ENCODE assay signal across 25 cellular contexts in genomic region chr17:28485049-28485448, GRCh38. TPM values are rescaled to one million over a fixed set of nuclear protein-coding genes. Genes with fewer than 3 reads are reported as not detected.
DNase-seq lines count a peak whose midpoint lies in the region; ATAC-seq, FAIRE-seq and TF ChIP-seq lines count a peak whose summit lies in the region.
"Had no signal": no experiment of that assay in that cellular context is flagged by ENCODE, and none has a peak within 500 bp of the region (broad histone marks: within the 10 kb centered on the region; RNA-seq: fewer than 3 reads in every experiment).

No MANE protein-coding gene starts in this region.

- no peaks in the 10 kb centered on the region for H3K36me3 ChIP-seq in BLaER1 treated with 17β-estradiol and CSF1 and Interleukin-3, amounts not matched to agents 10 nM and 100 nM
- no peaks in the 10 kb centered on the region for H3K36me3 ChIP-seq in GM12878 (ENCODE audit: control insufficient read depth in 2 of 2, insufficient read depth in 2 of 2, low read length in 1 of 2)
- no peaks in the 10 kb centered on the region for H3K36me3 ChIP-seq in HepG2 (replicated peaks in 1 of 2; ENCODE audit: control insufficient read depth in 1 of 2, insufficient read depth in 2 of 2, low read length in 2 of 2)
- no peaks in the 10 kb centered on the region for H3K36me3 ChIP-seq in spleen

- no peaks in the 10 kb centered on the region for H3K27me3 ChIP-seq in BLaER1 treated with 17β-estradiol and CSF1 and Interleukin-3, amounts not matched to agents 10 nM and 100 nM
- H3K27me3 ChIP-seq in GM12878 (replicated peaks in 1 of 2; ENCODE audit: control insufficient read depth in 2 of 2, insufficient read depth in 2 of 2, low read length in 1 of 2) (no peaks in the 10 kb centered on the region), HepG2 (ENCODE audit: control insufficient read depth in 1 of 2, insufficient read depth in 2 of 2, low read length in 2 of 2) (peaks cover 0 to 3% of the 10 kb centered on the region in 2 experiments; a peak in 2 of 5 replicates), spleen (replicated peaks in 1 of 7) (no peaks in the 10 kb centered on the region)

- WGBS in GM12878 (ENCODE audit: insufficient coverage, insufficient replicate concordance, low lambda C conversion rate, missing lambda C conversion rate): 96% methylated on average over 3 of the region's 3 CpGs
- WGBS in HepG2 (ENCODE audit: low lambda C conversion rate): 0% methylated on average over 2 of the region's 3 CpGs
- 79 to 93% (median 86%) methylated on average over 2 to 3 of the region's 3 CpGs for WGBS in spleen, 5 donors

- BruUV-seq in GM12878 (replicated peaks; lab: Mats Ljungman, UMichigan) (no TSS peak), HepG2 (replicated peaks; lab: Mats Ljungman, UMichigan) (no TSS peak)

- peak overlapping the region in 1 of 11 experiments; percentile 7; a peak in 1 of 22 replicates for H3K9ac ChIP-seq in BLaER1 treated with 17β-estradiol and CSF1 and Interleukin-3, amounts not matched to agents 10 nM and 100 nM
- H3K9ac ChIP-seq in GM12878 (ENCODE audit: control insufficient read depth, insufficient read depth, low read length) (no peak overlapping the region), HepG2 (ENCODE audit: insufficient read depth, low read depth, low read length) (no peak overlapping the region)

- TF ChIP-seq RAD21 in GM12878 (IDR thresholded peaks at IDR 0.05; ENCODE audit: insufficient read depth, low read depth, low read length) (no peak), HepG2 (CRISPR knock-in tag; IDR thresholded peaks at IDR 0.05) (no peak)

- H3K27ac ChIP-seq in BLaER1 treated with 17β-estradiol and CSF1 and Interleukin-3, amounts not matched to agents 10 nM and 100 nM: peak overlapping the region in 3 of 11 experiments; percentile 31 to 46 (median 41); a peak in 4 of 22 replicates
- H3K27ac ChIP-seq in GM12878 (ENCODE audit: control insufficient read depth, insufficient read depth) (peak overlapping the region; percentile 43), HepG2 (ENCODE audit: extremely low read length, insufficient read depth, low read length) (no peak overlapping the region), spleen (no peak overlapping the region)
- H3K27ac ChIP-seq: RWPE1 had no signal

- H3K4me1 ChIP-seq in BLaER1 treated with 17β-estradiol and CSF1 and Interleukin-3, amounts not matched to agents 10 nM and 100 nM: peaks cover 27 to 51% (median 34%) of the 10 kb centered on the region in 10 experiments
- peaks cover 25% of the 10 kb centered on the region for H3K4me1 ChIP-seq in GM12878 (ENCODE audit: control insufficient read depth, insufficient read depth, low read length)
- H3K4me1 ChIP-seq in HepG2 (ENCODE audit: insufficient read depth, low read length): peaks cover 77% of the 10 kb centered on the region
- H3K4me1 ChIP-seq in spleen: no peaks in the 10 kb centered on the region

- no peak for TF ChIP-seq CTCF in GM12878 (IDR thresholded peaks at IDR 0.05 in 2 of 3, conservative IDR thresholded peaks at IDR 0.05 in 1 of 3; ENCODE audit: control insufficient read depth in 2 of 3, extremely low read depth in 1 of 3, insufficient read depth in 1 of 3, low read depth in 3 of 3, low read length in 3 of 3)
- TF ChIP-seq CTCF in HepG2 (CRISPR knock-in tag; IDR thresholded peaks at IDR 0.05): no peak
- no peak for TF ChIP-seq CTCF in spleen (IDR thresholded peaks at IDR 0.05 in 8 of 11, conservative IDR thresholded peaks at IDR 0.05 in 3 of 11)

- FAIRE-seq in HTR-8/SVneo (lab: Jason Lieb, UNC): peak; percentile 31
- no peak for FAIRE-seq in GM12878 (lab: Jason Lieb, UNC)
- no peak for FAIRE-seq in HepG2 (lab: Jason Lieb, UNC)
- FAIRE-seq: D721Med had no signal

- RAD21 ChIA-PET in GM12878 (lab: Charles Lee; ENCODE audit: unreplicated experiment): interaction anchor here (1.2 to 1.5 kb wide), 3 partner anchors 16 to 63 kb away, joined by 3 to 5 read pairs (median 3); no protein-coding TSS in a partner anchor

- no peaks in the 10 kb centered on the region for H4K20me1 ChIP-seq in BLaER1 treated with 17β-estradiol and CSF1 and Interleukin-3, amounts not matched to agents 10 nM and 100 nM
- H4K20me1 ChIP-seq in GM12878 (ENCODE audit: control insufficient read depth, insufficient read depth) (no peaks in the 10 kb centered on the region), HepG2 (ENCODE audit: insufficient read depth, low read length) (no peaks in the 10 kb centered on the region; the same call in 1 of the 2 replicates)

- H3K4me2 ChIP-seq in BLaER1 treated with 17β-estradiol and CSF1 and Interleukin-3, amounts not matched to agents 10 nM and 100 nM: peak overlapping the region; percentile 28 to 87 (median 60); a peak in 20 of 22 replicates
- H3K4me2 ChIP-seq in GM12878 (ENCODE audit: control insufficient read depth, insufficient read depth) (peak overlapping the region; percentile 51; the same call in 1 of the 2 replicates), HepG2 (ENCODE audit: low read depth, low read length) (no peak overlapping the region)

- no peak overlapping the region for H2AFZ ChIP-seq in GM12878 (ENCODE audit: control insufficient read depth, low read depth, low read length)
- H2AFZ ChIP-seq in HepG2 (ENCODE audit: low read length): no peak overlapping the region

- POLR2A ChIA-PET in GM12878 (lab: Charles Lee) (interaction anchor here (0.6 to 1.4 kb wide), 4 partner anchors 16 to 242 kb away, joined by 3 to 8 read pairs (median 4); partner anchors contain the start of gene PIGS), HepG2 (lab: Yijun Ruan, JAX) (no interaction called here)

- in situ Hi-C loops in GM12878 (cut with MboI): no loop called here
- in situ Hi-C loops in HepG2 (cut with HindIII; ENCODE audit: extremely low pct_ligation_motif_present, low pct_unique_long_range_greater_than_20kb): no loop called here

- no peak for DNase-seq in HTR-8/SVneo (ENCODE audit: insufficient read length, low spot score)
- DNase-seq in GM12878 (ENCODE audit: low read depth, low spot score): no peak
- peak; percentile 15 for DNase-seq in HepG2 (ENCODE audit: low spot score)
- DNase-seq in spleen: no peak
- no peak for DNase-seq in NCI-H510A (lab: John Stamatoyannopoulos, UW)
- DNase-seq in NCI-H226: no peak
- DNase-seq: 8988T; ACHN; CD4-positive, alpha-beta T cell; H7; NCI-H1092 treated with DMSO at 0.1 percent for 48 hours; NCI-H1436; NCI-H187; NCI-H2081 treated with DMSO at 0.1 percent for 48 hours; NCI-H2171 treated with DMSO at 0.1 percent for 48 hours; NCI-H526 treated with DMSO at 0.1 percent for 48 hours; SHP77 had no signal

- no peaks in the 10 kb centered on the region for H3K9me3 ChIP-seq in BLaER1 treated with 17β-estradiol and CSF1 and Interleukin-3, amounts not matched to agents 10 nM and 100 nM (replicated peaks in 1 of 11)
- no peaks in the 10 kb centered on the region for H3K9me3 ChIP-seq in GM12878 (replicated peaks; ENCODE audit: control insufficient read depth, insufficient read depth, low read length)
- H3K9me3 ChIP-seq in HepG2 (ENCODE audit: low read length): no peaks in the 10 kb centered on the region
- no peaks in the 10 kb centered on the region for H3K9me3 ChIP-seq in spleen

- H3K4me3 ChIP-seq in BLaER1 treated with 17β-estradiol and CSF1 and Interleukin-3, amounts not matched to agents 10 nM and 100 nM: no peak overlapping the region
- peak overlapping the region; percentile 28; the same call in 1 of the 2 replicates for H3K4me3 ChIP-seq in GM12878
- no peak overlapping the region for H3K4me3 ChIP-seq in HepG2 (replicated peaks in 1 of 3; ENCODE audit: insufficient read depth in 1 of 3, low read depth in 2 of 3, low read length in 3 of 3)
- H3K4me3 ChIP-seq in spleen: no peak overlapping the region

- H3K79me2 ChIP-seq in GM12878 (ENCODE audit: control insufficient read depth, insufficient read depth, low read length) (no peaks in the 10 kb centered on the region), HepG2 (ENCODE audit: insufficient read depth, low read length) (no peaks in the 10 kb centered on the region)

- SMC1A ChIA-PET in GM12878 (lab: Charles Lee; ENCODE audit: uncharacterized antibody, unreplicated experiment): interaction anchor here (0.9 to 3.4 kb wide), 10 partner anchors 8 to 64 kb away, joined by 3 to 15 read pairs (median 4); partner anchors contain the start of gene FOXN1

- TF ChIP-seq EP300 in GM12878 (IDR thresholded peaks at IDR 0.05; ENCODE audit: borderline replicate concordance in 1 of 2, control insufficient read depth in 1 of 2, low read depth in 2 of 2, low read length in 2 of 2) (no peak), HepG2 (IDR thresholded peaks at IDR 0.05; ENCODE audit: low read depth in 2 of 2, low read length in 2 of 2) (no peak), HepG2 (CRISPR knock-in tag; IDR thresholded peaks at IDR 0.05; ENCODE audit: borderline replicate concordance) (no peak)

- ATAC-seq in GM12878 (no peak), HepG2 (peak; percentile 38), GM21723 (IDR thresholded peaks at IDR 0.05; ENCODE audit: unreplicated experiment) (no peak)
- ATAC-seq: Panc1 had no signal

- CTCF ChIA-PET in GM12878 (lab: Yijun Ruan, JAX): interaction anchor here (0.7 to 2.1 kb wide), 9 partner anchors 10 to 159 kb away, joined by 3 to 18 read pairs (median 5); partner anchors contain the start of gene PIGS
- CTCF ChIA-PET in HepG2 (lab: Yijun Ruan, JAX; ENCODE audit: low intra/inter-chr PET ratio, low total read pairs): no interaction called here

- TF ChIP-seq POLR2A in GM12878 (IDR thresholded peaks at IDR 0.05; ENCODE audit: low read depth, low read length) (no peak), HepG2 (IDR thresholded peaks at IDR 0.05; ENCODE audit: insufficient read depth in 1 of 2, low read depth in 2 of 2, low read length in 2 of 2) (no peak), spleen (IDR thresholded peaks at IDR 0.05) (no peak)

- intact Hi-C loops in GM12878 (cut with micrococcal nuclease; ENCODE audit: unreplicated experiment) (no loop called here), HepG2 (cut with micrococcal nuclease; ENCODE audit: unreplicated experiment) (no loop called here), spleen (cut with DNase I; ENCODE audit: low total_unique reads) (no loop called here)

RNA-seq across cellular contexts. Expression of gene SLC13A2, which starts 11.6 kb away (rescaled TPM):
- total RNA-seq in GM12878 (2013; cell fraction: nucleolus; rRNA removed): not detected in 2 replicates
- total RNA-seq in GM12878 (2014; rRNA removed): 0.06 TPM in 1 of 2 replicates, not detected in the other
- total RNA-seq in GM12878 (2014; rRNA removed; fragmentation: Illumina TruSeq; extraction: Trizol): not detected in 2 replicates
- total RNA-seq in GM12878 (2021): 0.13 TPM in 2 replicates
- polyA plus RNA-seq in GM12878 (2011; ENCODE audit: low read depth): not detected
- not detected in 2 replicates for polyA plus RNA-seq in GM12878 (2011; rRNA removed)
- polyA plus RNA-seq in GM12878 (2011; cell fraction: cytosol; rRNA removed): not detected in 2 replicates
- not detected in 2 replicates for polyA plus RNA-seq in GM12878 (2011; cell fraction: nucleus; rRNA removed)
- polyA plus RNA-seq in GM12878 (2012): 0.04 and 0.07 TPM in 2 replicates
- polyA plus RNA-seq in GM12878 (2014; fragmentation: Illumina TruSeq; extraction: Trizol): 0.03 TPM in 1 of 2 replicates, not detected in the other
- not detected for polyA plus RNA-seq in GM12878 (2014; fragmentation: Nextera tagmentation; extraction: Ambion mirVana)
- 0.05 and 0.13 TPM in 2 replicates for polyA plus RNA-seq in GM12878 (2014; rRNA removed)
- polyA plus RNA-seq in GM12878 (2016; fragmentation: Nextera tagmentation; extraction: Ambion mirVana): not detected
- polyA minus RNA-seq in GM12878 (2011; rRNA and poly(A)+ RNA removed): not detected in 2 replicates
- polyA minus RNA-seq in GM12878 (2011; cell fraction: cytosol; rRNA and poly(A)+ RNA removed): not detected in 2 replicates
- not detected in 2 replicates for polyA minus RNA-seq in GM12878 (2011; cell fraction: nucleus; rRNA and poly(A)+ RNA removed)
- total RNA-seq in HepG2 (2016; rRNA removed; fragmentation: Illumina TruSeq; extraction: Trizol): not detected in 2 replicates
- total RNA-seq in HepG2 (2016; cell fraction: cytosol; rRNA removed; fragmentation: Illumina TruSeq; extraction: Trizol; ENCODE audit: low read depth): not detected in 2 replicates
- total RNA-seq in HepG2 (2016; cell fraction: insoluble cytoplasmic fraction; rRNA removed; fragmentation: Illumina TruSeq; extraction: Trizol): not detected in 2 replicates
- total RNA-seq in HepG2 (2016; cell fraction: membrane; rRNA removed; fragmentation: Illumina TruSeq; extraction: Trizol): not detected in 2 replicates
- total RNA-seq in HepG2 (2016; cell fraction: nucleus; rRNA removed; fragmentation: Illumina TruSeq; extraction: Trizol): not detected in 2 replicates
- 0.07 TPM in 1 of 2 replicates, not detected in the other for polyA plus RNA-seq in HepG2 (2011; rRNA removed)
- polyA plus RNA-seq in HepG2 (2011; cell fraction: cytosol; rRNA removed): not detected in 2 replicates
- polyA plus RNA-seq in HepG2 (2011; cell fraction: nucleus; rRNA removed): not detected in 2 replicates
- not detected in 2 replicates for polyA plus RNA-seq in HepG2 (2012)
- not detected in 2 replicates for polyA plus RNA-seq in HepG2 (2016; cell fraction: cytosol; fragmentation: Illumina TruSeq; extraction: Trizol; ENCODE audit: low read depth)
- polyA plus RNA-seq in HepG2 (2016; cell fraction: insoluble cytoplasmic fraction; fragmentation: Illumina TruSeq; extraction: Trizol; ENCODE audit: low read depth): not detected in 2 replicates
- not detected in 2 replicates for polyA plus RNA-seq in HepG2 (2016; cell fraction: membrane; fragmentation: Illumina TruSeq; extraction: Trizol; ENCODE audit: low read depth)
- not detected in 2 replicates for polyA plus RNA-seq in HepG2 (2016; cell fraction: nucleus; fragmentation: Illumina TruSeq; extraction: Trizol; ENCODE audit: insufficient read depth, low read depth)
- polyA minus RNA-seq in HepG2 (2011; rRNA and poly(A)+ RNA removed; ENCODE audit: low replicate concordance): not detected in 2 replicates
- polyA minus RNA-seq in HepG2 (2011; cell fraction: cytosol; rRNA and poly(A)+ RNA removed): not detected in 2 replicates
- not detected in 2 replicates for polyA minus RNA-seq in HepG2 (2011; cell fraction: nucleus; rRNA and poly(A)+ RNA removed)
- not detected for total RNA-seq in spleen
- under 1 TPM in 1 of 3 donors, not detected in 2; 0.03 TPM for polyA plus RNA-seq in spleen
- total RNA-seq: CD4-positive, alpha-beta T cell; H7; OCI-LY7; SK-MEL-5 had no signal
- polyA plus RNA-seq: BJ had no signal

RNA-seq across cellular contexts. Expression of gene FOXN1, which starts 21.1 kb away (rescaled TPM):
- total RNA-seq in GM12878 (2013; cell fraction: nucleolus; rRNA removed): not detected in 2 replicates
- not detected in 2 replicates for total RNA-seq in GM12878 (2014; rRNA removed)
- not detected in 2 replicates for total RNA-seq in GM12878 (2014; rRNA removed; fragmentation: Illumina TruSeq; extraction: Trizol)
- not detected in 2 replicates for total RNA-seq in GM12878 (2021)
- polyA plus RNA-seq in GM12878 (2011; ENCODE audit: low read depth): not detected
- polyA plus RNA-seq in GM12878 (2011; rRNA removed): not detected in 2 replicates
- polyA plus RNA-seq in GM12878 (2011; cell fraction: cytosol; rRNA removed): not detected in 2 replicates
- polyA plus RNA-seq in GM12878 (2011; cell fraction: nucleus; rRNA removed): not detected in 2 replicates
- 0.03 TPM in 1 of 2 replicates, not detected in the other for polyA plus RNA-seq in GM12878 (2012)
- not detected in 2 replicates for polyA plus RNA-seq in GM12878 (2014; fragmentation: Illumina TruSeq; extraction: Trizol)
- polyA plus RNA-seq in GM12878 (2014; fragmentation: Nextera tagmentation; extraction: Ambion mirVana): not detected
- not detected in 2 replicates for polyA plus RNA-seq in GM12878 (2014; rRNA removed)
- not detected for polyA plus RNA-seq in GM12878 (2016; fragmentation: Nextera tagmentation; extraction: Ambion mirVana)
- polyA minus RNA-seq in GM12878 (2011; rRNA and poly(A)+ RNA removed): not detected in 2 replicates
- polyA minus RNA-seq in GM12878 (2011; cell fraction: cytosol; rRNA and poly(A)+ RNA removed): not detected in 2 replicates
- polyA minus RNA-seq in GM12878 (2011; cell fraction: nucleus; rRNA and poly(A)+ RNA removed): not detected in 2 replicates
- total RNA-seq in HepG2 (2016; rRNA removed; fragmentation: Illumina TruSeq; extraction: Trizol): not detected in 2 replicates
- not detected in 2 replicates for total RNA-seq in HepG2 (2016; cell fraction: cytosol; rRNA removed; fragmentation: Illumina TruSeq; extraction: Trizol; ENCODE audit: low read depth)
- not detected in 2 replicates for total RNA-seq in HepG2 (2016; cell fraction: insoluble cytoplasmic fraction; rRNA removed; fragmentation: Illumina TruSeq; extraction: Trizol)
- not detected in 2 replicates for total RNA-seq in HepG2 (2016; cell fraction: membrane; rRNA removed; fragmentation: Illumina TruSeq; extraction: Trizol)
- not detected in 2 replicates for total RNA-seq in HepG2 (2016; cell fraction: nucleus; rRNA removed; fragmentation: Illumina TruSeq; extraction: Trizol)
- 0.01 TPM in 1 of 2 replicates, not detected in the other for polyA plus RNA-seq in HepG2 (2011; rRNA removed)
- polyA plus RNA-seq in HepG2 (2011; cell fraction: cytosol; rRNA removed): not detected in 2 replicates
- polyA plus RNA-seq in HepG2 (2011; cell fraction: nucleus; rRNA removed): 0.10 TPM in 1 of 2 replicates, not detected in the other
- polyA plus RNA-seq in HepG2 (2012): 0.07 TPM in 1 of 2 replicates, not detected in the other
- not detected in 2 replicates for polyA plus RNA-seq in HepG2 (2016; cell fraction: cytosol; fragmentation: Illumina TruSeq; extraction: Trizol; ENCODE audit: low read depth)
- polyA plus RNA-seq in HepG2 (2016; cell fraction: insoluble cytoplasmic fraction; fragmentation: Illumina TruSeq; extraction: Trizol; ENCODE audit: low read depth): not detected in 2 replicates
- polyA plus RNA-seq in HepG2 (2016; cell fraction: membrane; fragmentation: Illumina TruSeq; extraction: Trizol; ENCODE audit: low read depth): not detected in 2 replicates
- polyA plus RNA-seq in HepG2 (2016; cell fraction: nucleus; fragmentation: Illumina TruSeq; extraction: Trizol; ENCODE audit: insufficient read depth, low read depth): not detected in 2 replicates
- 0.30 TPM in 1 of 2 replicates, not detected in the other for polyA minus RNA-seq in HepG2 (2011; rRNA and poly(A)+ RNA removed; ENCODE audit: low replicate concordance)
- polyA minus RNA-seq in HepG2 (2011; cell fraction: cytosol; rRNA and poly(A)+ RNA removed): not detected in 2 replicates
- not detected in 2 replicates for polyA minus RNA-seq in HepG2 (2011; cell fraction: nucleus; rRNA and poly(A)+ RNA removed)
- total RNA-seq in spleen: not detected
- polyA plus RNA-seq in spleen: not detected
- total RNA-seq: CD4-positive, alpha-beta T cell; H7; OCI-LY7; SK-MEL-5 had no signal
- polyA plus RNA-seq: BJ had no signal
